1 cellular context compared by ENCODE assay signal in the genomic region with DNA sequence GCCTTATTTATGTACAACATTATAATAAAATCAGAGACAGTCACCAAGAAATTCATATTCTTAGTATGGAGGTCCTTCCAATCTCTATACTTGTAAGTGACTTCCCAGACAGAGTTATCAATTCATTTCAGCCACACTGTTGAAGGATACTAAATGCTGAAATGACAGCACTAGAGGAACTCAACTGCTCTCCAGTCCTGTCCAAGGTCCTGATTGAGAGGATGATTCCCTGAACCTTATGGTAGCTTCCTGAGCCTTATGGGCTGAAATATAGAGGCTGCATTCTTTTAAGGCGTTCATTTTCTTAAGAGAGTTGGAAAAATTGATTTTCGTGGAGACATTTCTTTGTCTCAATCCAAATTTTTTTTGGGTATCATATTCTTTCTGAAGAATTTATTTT.
TF ChIP-seq lines count a peak whose summit lies in the region.

No MANE protein-coding gene starts in this region.

TF ChIP-seq in liver, 16 proteins besides CTCF, POLR2A, EP300 and RAD21 (continued from another document):
- TF ChIP-seq, protein P1, sequence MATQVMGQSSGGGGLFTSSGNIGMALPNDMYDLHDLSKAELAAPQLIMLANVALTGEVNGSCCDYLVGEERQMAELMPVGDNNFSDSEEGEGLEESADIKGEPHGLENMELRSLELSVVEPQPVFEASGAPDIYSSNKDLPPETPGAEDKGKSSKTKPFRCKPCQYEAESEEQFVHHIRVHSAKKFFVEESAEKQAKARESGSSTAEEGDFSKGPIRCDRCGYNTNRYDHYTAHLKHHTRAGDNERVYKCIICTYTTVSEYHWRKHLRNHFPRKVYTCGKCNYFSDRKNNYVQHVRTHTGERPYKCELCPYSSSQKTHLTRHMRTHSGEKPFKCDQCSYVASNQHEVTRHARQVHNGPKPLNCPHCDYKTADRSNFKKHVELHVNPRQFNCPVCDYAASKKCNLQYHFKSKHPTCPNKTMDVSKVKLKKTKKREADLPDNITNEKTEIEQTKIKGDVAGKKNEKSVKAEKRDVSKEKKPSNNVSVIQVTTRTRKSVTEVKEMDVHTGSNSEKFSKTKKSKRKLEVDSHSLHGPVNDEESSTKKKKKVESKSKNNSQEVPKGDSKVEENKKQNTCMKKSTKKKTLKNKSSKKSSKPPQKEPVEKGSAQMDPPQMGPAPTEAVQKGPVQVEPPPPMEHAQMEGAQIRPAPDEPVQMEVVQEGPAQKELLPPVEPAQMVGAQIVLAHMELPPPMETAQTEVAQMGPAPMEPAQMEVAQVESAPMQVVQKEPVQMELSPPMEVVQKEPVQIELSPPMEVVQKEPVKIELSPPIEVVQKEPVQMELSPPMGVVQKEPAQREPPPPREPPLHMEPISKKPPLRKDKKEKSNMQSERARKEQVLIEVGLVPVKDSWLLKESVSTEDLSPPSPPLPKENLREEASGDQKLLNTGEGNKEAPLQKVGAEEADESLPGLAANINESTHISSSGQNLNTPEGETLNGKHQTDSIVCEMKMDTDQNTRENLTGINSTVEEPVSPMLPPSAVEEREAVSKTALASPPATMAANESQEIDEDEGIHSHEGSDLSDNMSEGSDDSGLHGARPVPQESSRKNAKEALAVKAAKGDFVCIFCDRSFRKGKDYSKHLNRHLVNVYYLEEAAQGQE (IDR thresholded peaks at IDR 0.05): peak; percentile 64
- no peak for TF ChIP-seq FOXA2 (IDR thresholded peaks at IDR 0.05)
